Comparison of ENCODE assay signal across 20 cellular contexts in the genomic region with DNA sequence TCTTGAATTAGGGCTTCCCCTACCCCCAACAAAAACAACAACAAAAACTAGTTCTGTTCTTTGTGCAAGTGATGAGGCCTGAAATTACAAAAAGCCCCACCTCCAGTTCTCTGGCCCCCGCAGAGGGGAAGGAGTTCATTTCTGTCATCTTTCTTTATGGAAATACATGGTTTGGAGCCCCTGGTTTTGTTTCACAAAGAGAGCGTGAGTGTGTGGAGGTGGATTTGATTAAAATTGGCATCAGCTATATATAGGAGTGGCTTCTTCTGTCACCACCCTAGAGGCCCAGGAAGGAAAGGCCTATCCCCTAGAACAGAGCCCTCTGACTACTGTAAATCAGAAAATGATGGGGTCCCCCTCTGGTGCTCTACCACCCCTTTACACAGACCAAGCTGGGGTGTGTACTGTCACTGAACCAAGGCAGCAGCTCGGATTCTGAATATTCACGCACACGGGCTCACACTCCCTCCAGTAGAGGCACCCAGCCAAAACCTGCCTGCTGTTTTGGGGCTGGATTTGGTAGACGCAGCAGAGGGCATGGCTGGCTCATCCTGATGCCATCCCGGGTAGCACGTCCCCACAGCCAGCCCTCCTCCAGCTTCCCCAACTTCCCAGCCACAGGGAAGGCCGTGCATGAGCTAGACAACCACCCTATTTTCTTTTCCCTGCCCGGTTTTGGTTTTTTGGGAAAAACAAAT. TPM values are rescaled to one million over a fixed set of nuclear protein-coding genes. Genes with fewer than 3 reads are reported as not detected.
DNase-seq lines count a peak whose midpoint lies in the region; ATAC-seq, FAIRE-seq and TF ChIP-seq lines count a peak whose summit lies in the region.
"Had no signal": no experiment of that assay in that cellular context is flagged by ENCODE, and none has a peak within 500 bp of the region (broad histone marks: within the 10 kb centered on the region; RNA-seq: fewer than 3 reads in every experiment).

No MANE protein-coding gene starts in this region.

- intact Hi-C loops in Right ventricle myocardium superior (cut with DNase I), result no loop called here

- H3K9ac ChIP-seq in astrocyte (ENCODE audit: low read length), result no peak overlapping the region
- no peak overlapping the region for H3K9ac ChIP-seq in smooth muscle cell (ENCODE audit: low read depth)

- H3K27me3 Mint-ChIP-seq in astrocyte (ENCODE audit: low read depth, unreplicated experiment), result no peaks in the 10 kb centered on the region
- H3K27me3 Mint-ChIP-seq: CD4-positive, alpha-beta T cell; IgD-negative memory B cell had no signal

- ATAC-seq in Right ventricle myocardium superior (ENCODE audit: poor library complexity), result peak; percentile 42
- ATAC-seq: GM23338 had no signal

- H3K9me3 ChIP-seq in right atrium auricular region (no peaks in the 10 kb centered on the region), astrocyte (ENCODE audit: insufficient read depth, low read depth, low read length) (no peaks in the 10 kb centered on the region), mesodermal cell (ENCODE audit: control insufficient read depth, low read length) (no peaks in the 10 kb centered on the region), smooth muscle cell (replicated peaks; ENCODE audit: low read depth) (no peaks in the 10 kb centered on the region)

- H4K20me1 ChIP-seq in astrocyte (ENCODE audit: insufficient read depth, low read length), result peaks cover 45% of the 10 kb centered on the region
- peaks cover 50% of the 10 kb centered on the region for H4K20me1 ChIP-seq in smooth muscle cell (ENCODE audit: low read depth)

- H3K27me3 ChIP-seq in right atrium auricular region (no peaks in the 10 kb centered on the region), astrocyte (ENCODE audit: insufficient read depth, low read length) (no peaks in the 10 kb centered on the region), smooth muscle cell (ENCODE audit: low read depth) (no peaks in the 10 kb centered on the region), H7 (ENCODE audit: control insufficient read depth, insufficient read depth, low read length) (no peaks in the 10 kb centered on the region)

- peak overlapping the region in 1 of 2 donors; percentile 31 for H3K27ac ChIP-seq in right atrium auricular region
- H3K27ac ChIP-seq in astrocyte (ENCODE audit: low read depth, low read length), result no peak overlapping the region
- H3K27ac ChIP-seq in mesodermal cell (ENCODE audit: low read depth, low read length, severe bottlenecking), result peak overlapping the region; percentile 6
- H3K27ac ChIP-seq in temporal lobe (ENCODE audit: low read depth, low read length), result peak overlapping the region; percentile 41
- H3K27ac ChIP-seq in smooth muscle cell (ENCODE audit: low read depth), result no peak overlapping the region

- H3K27ac Mint-ChIP-seq in astrocyte (ENCODE audit: unreplicated experiment), result no peak overlapping the region
- H3K27ac Mint-ChIP-seq: GM23338 had no signal

- H3K4me3 ChIP-seq in right atrium auricular region (no peak overlapping the region), astrocyte (ENCODE audit: insufficient read depth, low read depth, low read length) (no peak overlapping the region), mesodermal cell (ENCODE audit: extremely low read depth, insufficient read depth, low read length, poor library complexity, severe bottlenecking) (no peak overlapping the region), smooth muscle cell (no peak overlapping the region), H7 (ENCODE audit: insufficient read depth, low read depth, low read length) (no peak overlapping the region)
- H3K4me3 ChIP-seq: GM23338 had no signal

- H3K4me1 ChIP-seq in right atrium auricular region (peaks cover 0 to 25% of the 10 kb centered on the region in 2 donors), astrocyte (ENCODE audit: insufficient read depth, low read length) (no peaks in the 10 kb centered on the region), mesodermal cell (ENCODE audit: control insufficient read depth, insufficient read depth, low read length, poor library complexity, severe bottlenecking) (no peaks in the 10 kb centered on the region), smooth muscle cell (ENCODE audit: low read depth) (no peaks in the 10 kb centered on the region)

- peaks cover 70% of the 10 kb centered on the region for H3K36me3 ChIP-seq in right atrium auricular region
- peaks cover 33% of the 10 kb centered on the region for H3K36me3 ChIP-seq in astrocyte (ENCODE audit: insufficient read depth, low read length)
- H3K36me3 ChIP-seq in mesodermal cell (ENCODE audit: control insufficient read depth, insufficient read depth, low read length), result peaks cover 77% of the 10 kb centered on the region
- H3K36me3 ChIP-seq in smooth muscle cell (ENCODE audit: low read depth), result peaks cover 5% of the 10 kb centered on the region
- H3K36me3 ChIP-seq in H7 (replicated peaks; ENCODE audit: control insufficient read depth, insufficient read depth, low read length), result peaks cover 54% of the 10 kb centered on the region

- H2AFZ ChIP-seq in astrocyte (ENCODE audit: low read depth, low read length) (no peak overlapping the region), smooth muscle cell (ENCODE audit: low read depth) (no peak overlapping the region)
- H2AFZ ChIP-seq: GM23338 had no signal

- H3F3A ChIP-seq in smooth muscle cell (ENCODE audit: low read depth), result no peaks in the 10 kb centered on the region

- H3K79me2 ChIP-seq in astrocyte (ENCODE audit: insufficient read depth, low read length) (peaks cover 23% of the 10 kb centered on the region), smooth muscle cell (ENCODE audit: low read depth) (peaks cover 25% of the 10 kb centered on the region)

- H3K4me2 ChIP-seq in astrocyte (ENCODE audit: low read length) (no peak overlapping the region), smooth muscle cell (no peak overlapping the region)
- H3K4me2 ChIP-seq: GM23338 had no signal

- H3K36me3 Mint-ChIP-seq in astrocyte (ENCODE audit: low read depth, unreplicated experiment), result peaks cover 43% of the 10 kb centered on the region

- peak overlapping the region; percentile 27 for H3K4me3 Mint-ChIP-seq in astrocyte (ENCODE audit: unreplicated experiment)
- H3K4me3 Mint-ChIP-seq: CD4-positive, alpha-beta T cell; GM23338; IgD-negative memory B cell had no signal

- H3K4me1 Mint-ChIP-seq in astrocyte (ENCODE audit: low read depth, unreplicated experiment), result peaks cover 2% of the 10 kb centered on the region
- H3K4me1 Mint-ChIP-seq: GM23338 had no signal

- WGBS in mesodermal cell (ENCODE audit: insufficient coverage in 2 of 2), 2 experiments, result 94 to 96% methylated on average over 3 to 8 of the region's 10 CpGs
- WGBS in smooth muscle cell (ENCODE audit: low lambda C conversion rate), result 98% methylated on average over 10 of the region's 10 CpGs

- peak; percentile 37 for DNase-seq in Right ventricle myocardium superior
- DNase-seq in right atrium auricular region (ENCODE audit: low spot score), result no peak
- no peak for DNase-seq in astrocyte (ENCODE audit: low read depth)
- no peak for DNase-seq in smooth muscle cell (lab: John Stamatoyannopoulos, UW; ENCODE audit: unreplicated experiment)
- DNase-seq in H7, result no peak
- no peak for DNase-seq in LoVo (ENCODE audit: low spot score)
- DNase-seq: AML-193; CD4-positive, alpha-beta T cell; GF-D8; MV-4-11; NCI-H1436; NCI-H2081 treated with DMSO at 0.1 percent for 48 hours; NCI-H526; OCI-M1; RPMI8226 had no signal

- no peak for TF ChIP-seq CTCF in right atrium auricular region (IDR thresholded peaks at IDR 0.05)
- TF ChIP-seq CTCF in astrocyte (IDR thresholded peaks at IDR 0.05; ENCODE audit: insufficient read depth, low read depth, low read length), result no peak
- TF ChIP-seq CTCF in smooth muscle cell (IDR thresholded peaks at IDR 0.05; ENCODE audit: borderline replicate concordance, insufficient read depth, poor library complexity, severe bottlenecking), result no peak

- no peak for FAIRE-seq in astrocyte (lab: Jason Lieb, UNC)
- FAIRE-seq: D721Med had no signal

- no peaks in the 10 kb centered on the region for H3K9me3 Mint-ChIP-seq in astrocyte (ENCODE audit: unreplicated experiment)
- H3K9me3 Mint-ChIP-seq: CD4-positive, alpha-beta T cell; GM23338; IgD-negative memory B cell had no signal

RNA-seq across cellular contexts. Expression of gene RCOR2, which starts 19.4 kb away (rescaled TPM):
- total RNA-seq in Right ventricle myocardium superior (9.9 TPM), right atrium auricular region (1 to 10 TPM in 1 of 2 donors, under 1 TPM in 1; 0.90 to 1.7 TPM), astrocyte (18.8 and 20.3 TPM in 2 replicates), temporal lobe (7.9 TPM), smooth muscle cell (5.5 and 8.5 TPM in 2 replicates)
- 29.9 TPM for polyA plus RNA-seq in mesodermal cell (2013, experiment 1 of 2)
- polyA plus RNA-seq in mesodermal cell (2013, experiment 2 of 2), result 28.3 TPM
- polyA plus RNA-seq in smooth muscle cell, result 8.3 and 8.7 TPM in 2 replicates
- 63.5 and 66.8 TPM in 2 replicates for total RNA-seq in H7 (2014; rRNA removed; shearing (Covaris generic))
- total RNA-seq: CD4-positive, alpha-beta T cell had no signal
- polyA plus RNA-seq: IgD-negative memory B cell had no signal

RNA-seq across cellular contexts. Expression of gene NAA40, which starts 41.2 kb away (rescaled TPM):
- total RNA-seq in Right ventricle myocardium superior, result 20.9 TPM
- 10 to 100 TPM; 15.4 to 25.5 TPM for total RNA-seq in right atrium auricular region
- 21.2 and 23.2 TPM in 2 replicates for total RNA-seq in astrocyte
- 22.4 TPM for polyA plus RNA-seq in mesodermal cell (2013, experiment 1 of 2)
- 18.8 TPM for polyA plus RNA-seq in mesodermal cell (2013, experiment 2 of 2)
- total RNA-seq in temporal lobe, result 15.5 TPM
- 11.3 and 16.5 TPM in 2 replicates for total RNA-seq in smooth muscle cell
- 7.6 and 11.1 TPM in 2 replicates for polyA plus RNA-seq in smooth muscle cell
- 13.8 and 15.0 TPM in 2 replicates for total RNA-seq in H7 (2014; rRNA removed; shearing (Covaris generic))

RNA-seq across cellular contexts. Expression of gene MARK2, which starts 58.7 kb away (rescaled TPM):
- total RNA-seq in Right ventricle myocardium superior, result 35.8 TPM
- total RNA-seq in right atrium auricular region, result 10 to 100 TPM; 29.3 to 31.5 TPM
- 37.2 and 38.1 TPM in 2 replicates for total RNA-seq in astrocyte
- 22.3 TPM for polyA plus RNA-seq in mesodermal cell (2013, experiment 1 of 2)
- 19.3 TPM for polyA plus RNA-seq in mesodermal cell (2013, experiment 2 of 2)
- 16.0 TPM for total RNA-seq in temporal lobe
- 14.2 and 16.9 TPM in 2 replicates for total RNA-seq in smooth muscle cell
- polyA plus RNA-seq in smooth muscle cell, result 23.3 and 32.4 TPM in 2 replicates
- 26.5 and 30.2 TPM in 2 replicates for total RNA-seq in H7 (2014; rRNA removed; shearing (Covaris generic))

Comparison
In these comparisons a context has a peak if more than half of its experiments do, and no peak if none do; other contexts are left out.
1. H3K27ac ChIP-seq: peak in mesodermal cell (single experiment) and temporal lobe (single experiment); none in astrocyte (single experiment) and smooth muscle cell (single experiment).